Comparison of ENCODE assay signal across 8 cellular contexts in the genomic region with DNA sequence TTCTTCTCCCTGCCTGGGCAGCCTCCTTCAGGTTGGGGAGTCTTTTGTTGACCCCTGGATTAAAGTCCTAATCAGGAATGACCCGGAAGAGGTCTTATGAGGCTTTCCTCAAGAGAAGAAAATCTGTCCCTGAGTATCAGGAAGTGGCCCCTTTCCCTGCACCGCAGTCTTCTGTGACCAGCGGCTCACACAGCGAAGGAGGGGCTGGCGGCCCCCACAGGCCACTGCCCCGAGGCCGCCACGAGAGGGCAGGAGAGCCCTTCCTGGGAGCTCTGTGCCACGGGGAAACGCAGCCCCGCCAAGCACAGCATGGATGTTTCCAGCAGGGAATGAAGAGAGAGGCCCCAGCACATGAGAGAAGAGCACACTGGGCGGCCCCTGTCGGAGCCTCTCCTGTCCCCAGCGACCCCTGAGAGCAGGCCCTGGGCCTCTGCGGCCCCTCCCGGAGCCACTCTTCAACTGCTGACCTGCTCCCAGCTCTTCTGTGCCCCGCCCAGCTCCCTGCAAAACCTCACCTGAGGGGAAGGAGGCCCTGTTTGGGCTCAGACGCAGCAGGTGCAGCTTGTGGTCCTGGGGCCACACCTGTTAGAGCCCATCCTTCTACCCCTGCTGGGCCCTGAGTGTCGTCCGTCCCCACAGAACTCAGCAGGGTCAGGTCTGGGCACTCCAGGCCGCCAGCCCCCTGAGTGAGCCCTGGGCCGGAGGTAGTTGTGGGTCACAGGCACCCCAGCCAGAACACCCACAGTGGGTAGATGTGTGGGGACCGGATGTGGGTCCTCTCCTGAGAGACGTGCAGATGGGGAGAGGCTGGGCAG. TPM values are rescaled to one million over a fixed set of nuclear protein-coding genes. Genes with fewer than 3 reads are reported as not detected.
DNase-seq lines count a peak whose midpoint lies in the region; ATAC-seq and TF ChIP-seq lines count a peak whose summit lies in the region.

No MANE protein-coding gene starts in this region.

- DNase-seq in AG08395 (ENCODE audit: low spot score) = peak; percentile 85
- peak; percentile 89 for DNase-seq in H4 (ENCODE audit: low spot score)
- peak; percentile 70 for DNase-seq in NCI-H345 treated with DMSO at 0.1 percent for 48 hours (lab: John Stamatoyannopoulos, UW; ENCODE audit: unreplicated experiment)
- peak; percentile 68 for DNase-seq in activated CD4-positive, CD25-positive, alpha-beta regulatory T cell treated with anti-CD3 and anti-CD28 coated beads, Interleukin-2, amount 50 U/mL, for 72 hours
- peak; percentile 89 to 93 for DNase-seq in cardiac fibroblast (ENCODE audit: low read depth in 2 of 2)
- DNase-seq in kidney epithelial cell (ENCODE audit: low read depth) = no peak
- DNase-seq in stimulated activated CD4-positive, alpha-beta T cell treated with anti-CD3 and anti-CD28 coated beads, Interleukin-15, amount 100 ng/mL, for 1 hour (ENCODE audit: low read depth in 1 of 2, low spot score in 1 of 2) = peak; percentile 62 to 67

- no peak overlapping the region for H3K4me3 ChIP-seq in cardiac fibroblast (replicated peaks in 1 of 2; ENCODE audit: low read depth in 2 of 2, low read length in 2 of 2)
- no peak overlapping the region for H3K4me3 ChIP-seq in kidney epithelial cell (ENCODE audit: low read depth, low read length)

- TF ChIP-seq CTCF in cardiac fibroblast (IDR thresholded peaks at IDR 0.05; ENCODE audit: low read depth, low read length) (peak; percentile 99), kidney epithelial cell (IDR thresholded peaks at IDR 0.05; ENCODE audit: insufficient read depth, low read length, poor library complexity, severe bottlenecking) (peak; percentile 99)

- no peak for ATAC-seq in GM18498 (IDR thresholded peaks at IDR 0.05; ENCODE audit: unreplicated experiment)

- H3K36me3 ChIP-seq in kidney epithelial cell (ENCODE audit: control insufficient read depth, insufficient read depth, low read length) = no peaks in the 10 kb centered on the region

- no peaks in the 10 kb centered on the region for H3K27me3 ChIP-seq in kidney epithelial cell (ENCODE audit: control insufficient read depth, insufficient read depth, low read length)

RNA-seq across cellular contexts. Expression of a gene that starts 4.9 kb away (rescaled TPM):
- 27.7 and 28.7 TPM in 2 replicates for total RNA-seq in H4 (2014; rRNA removed; shearing (Covaris generic))
- total RNA-seq in kidney epithelial cell = 22.5 and 38.3 TPM in 2 replicates
